Comparison of ENCODE assay signal across 8 cellular contexts in genomic region chr19:46753420-46754155, GRCh38. TPM values are rescaled to one million over a fixed set of nuclear protein-coding genes. Genes with fewer than 3 reads are reported as not detected.
DNase-seq lines count a peak whose midpoint lies in the region; ATAC-seq and TF ChIP-seq lines count a peak whose summit lies in the region.

No MANE protein-coding gene starts in this region.

- peaks cover 9 to 18% (median 13%) of the 10 kb centered on the region in 3 donors for H3K4me1 Mint-ChIP-seq in CD8-positive, alpha-beta memory T cell

- H3K9me3 ChIP-seq in CD8-positive, alpha-beta memory T cell (ENCODE audit: low read length): no peaks in the 10 kb centered on the region
- H3K9me3 ChIP-seq in Panc1 (ENCODE audit: control insufficient read depth, insufficient read depth, low read depth, low read length): no peaks in the 10 kb centered on the region
- no peaks in the 10 kb centered on the region for H3K9me3 ChIP-seq in heart right ventricle

- no peaks in the 10 kb centered on the region for H3K27me3 Mint-ChIP-seq in CD8-positive, alpha-beta memory T cell

- no peaks in the 10 kb centered on the region for H3K4me1 ChIP-seq in CD8-positive, alpha-beta memory T cell (ENCODE audit: insufficient read depth, low read length)
- H3K4me1 ChIP-seq in Panc1 (ENCODE audit: control insufficient read depth, insufficient read depth, low read length) (no peaks in the 10 kb centered on the region), heart right ventricle (peaks cover 0 to 29% (median 4%) of the 10 kb centered on the region in 9 donors)

- H3K27me3 ChIP-seq in CD8-positive, alpha-beta memory T cell (ENCODE audit: insufficient read depth, low read length, poor library complexity, severe bottlenecking): no peaks in the 10 kb centered on the region
- no peaks in the 10 kb centered on the region for H3K27me3 ChIP-seq in HL-60 (ENCODE audit: insufficient read depth, poor library complexity, severe bottlenecking)
- H3K27me3 ChIP-seq in Panc1 (ENCODE audit: control insufficient read depth, insufficient read depth, low read length): no peaks in the 10 kb centered on the region
- H3K27me3 ChIP-seq in heart right ventricle: no peaks in the 10 kb centered on the region

- intact Hi-C loops in Panc1 (cut with micrococcal nuclease; ENCODE audit: unreplicated experiment): no loop called here
- intact Hi-C loops in heart right ventricle (cut with DNase I): loop anchor here in 6 of 10 donors (10.0 kb wide), 1 partner anchor 241 kb away; no protein-coding TSS in a partner anchor

- H3K4me3 ChIP-seq in CD8-positive, alpha-beta memory T cell (ENCODE audit: low read length): no peak overlapping the region
- H3K4me3 ChIP-seq in HL-60 (replicated peaks; ENCODE audit: insufficient read depth, low read length) (no peak overlapping the region), Panc1 (ENCODE audit: low read depth in 2 of 2, low read length in 2 of 2) (no peak overlapping the region), heart right ventricle (no peak overlapping the region)

- ATAC-seq in Panc1 (no peak), heart right ventricle (peak in 2 of 8 donors; percentile 16 to 20), GM19455 (IDR thresholded peaks at IDR 0.05; ENCODE audit: unreplicated experiment) (no peak)

- peaks cover 4% of the 10 kb centered on the region for H3K36me3 ChIP-seq in CD8-positive, alpha-beta memory T cell (ENCODE audit: insufficient read depth, low read length)
- H3K36me3 ChIP-seq in Panc1 (ENCODE audit: control insufficient read depth, insufficient read depth, low read length) (no peaks in the 10 kb centered on the region), heart right ventricle (peaks cover 0 to 63% (median 7%) of the 10 kb centered on the region in 9 donors)

- in situ Hi-C loops in Panc1 (cut with HindIII; ENCODE audit: low pct_unique_long_range_greater_than_20kb, low sequenced_read_pairs): no loop called here

- POLR2A ChIA-PET in CD8-positive, alpha-beta memory T cell (lab: Charles Lee): no interaction called here
- POLR2A ChIA-PET in Panc1 (lab: Charles Lee): no interaction called here

- no TSS peak for BruUV-seq in Panc1 (replicated peaks; lab: Mats Ljungman, UMichigan)

- peak overlapping the region in 2 of 8 donors; percentile 72 to 89 for H3K27ac Mint-ChIP-seq in CD8-positive, alpha-beta memory T cell

- peak overlapping the region in 1 of 7 donors; percentile 9 for H3K4me3 Mint-ChIP-seq in CD8-positive, alpha-beta memory T cell

- H3K27ac ChIP-seq in CD8-positive, alpha-beta memory T cell (ENCODE audit: low read depth, low read length): no peak overlapping the region
- H3K27ac ChIP-seq in HL-60 (replicated peaks): no peak overlapping the region
- no peak overlapping the region for H3K27ac ChIP-seq in Panc1 (ENCODE audit: low read length)
- no peak overlapping the region for H3K27ac ChIP-seq in heart right ventricle

- peak; percentile 45 to 76 (median 54) for DNase-seq in CD8-positive, alpha-beta memory T cell
- DNase-seq in HL-60 (ENCODE audit: low read depth in 1 of 2, low spot score in 1 of 2): peak in 1 of 2 experiments; percentile 77
- no peak for DNase-seq in Panc1 (ENCODE audit: low read depth, low spot score)
- DNase-seq in activated T-helper 1 cell treated with Interleukin-2 at 50 U/mL for 16 hours (ENCODE audit: low read depth): peak; percentile 43
- peak in 1 of 2 donors; percentile 52 for DNase-seq in heart right ventricle
- peak; percentile 62 for DNase-seq in stimulated activated CD4-positive, alpha-beta T cell treated with anti-CD3 and anti-CD28 coated beads, Interleukin-1b, Interleukin-23, amount 100 ng/mL, for 48 hours
- DNase-seq in GF-D8 (lab: John Stamatoyannopoulos, UW): no peak

- no peaks in the 10 kb centered on the region for H3K9me3 Mint-ChIP-seq in CD8-positive, alpha-beta memory T cell

- peaks cover 0 to 35% (median 5%) of the 10 kb centered on the region in 3 donors for H3K36me3 Mint-ChIP-seq in CD8-positive, alpha-beta memory T cell

- TF ChIP-seq CTCF in HL-60 (IDR thresholded peaks at IDR 0.05; ENCODE audit: insufficient read depth, low read length): peak; percentile 63
- TF ChIP-seq CTCF in Panc1 (IDR thresholded peaks at IDR 0.05): peak; percentile 50
- peak in 7 of 9 donors; percentile 43 to 65 (median 53) for TF ChIP-seq CTCF in heart right ventricle (IDR thresholded peaks at IDR 0.05)

- CTCF ChIA-PET in CD8-positive, alpha-beta memory T cell (lab: Charles Lee): interaction anchor here (0.8 to 6.5 kb wide), 14 partner anchors 9 to 91 kb away, joined by 3 to 89 read pairs (median 4); no protein-coding TSS in a partner anchor
- CTCF ChIA-PET in Panc1 (lab: Charles Lee): interaction anchor here (0.7 to 0.9 kb wide), 2 partner anchors 87 to 462 kb away, joined by 3 to 14 read pairs; no protein-coding TSS in a partner anchor

- 25 to 40% methylated on average over 4 of the region's 4 CpGs for WGBS in heart right ventricle, 2 donors

RNA-seq across cellular contexts. Expression of gene STRN4, which starts 7.3 kb away (rescaled TPM):
- 10 to 100 TPM; 68.8 to 70.4 TPM for total RNA-seq in CD8-positive, alpha-beta memory T cell
- polyA plus RNA-seq in CD8-positive, alpha-beta memory T cell: 23.2 TPM
- total RNA-seq in Panc1 (2021; ENCODE audit: unreplicated experiment) (89.5 TPM), heart right ventricle (10 to 100 TPM; 43.3 to 56.1 (median 50.0) TPM)
- polyA plus RNA-seq in Panc1 (2012; ENCODE audit: insufficient read length): 137 TPM
- polyA plus RNA-seq in heart right ventricle: 10 to 100 TPM; 50.4 to 63.3 TPM

RNA-seq across cellular contexts. Expression of gene FKRP, which starts 7.7 kb away (rescaled TPM):
- total RNA-seq in CD8-positive, alpha-beta memory T cell: 10 to 100 TPM; 21.6 to 24.4 TPM
- 6.4 TPM for polyA plus RNA-seq in CD8-positive, alpha-beta memory T cell
- total RNA-seq in Panc1 (2021; ENCODE audit: unreplicated experiment) (21.6 TPM), heart right ventricle (10 to 100 TPM; 14.6 to 22.8 (median 19.7) TPM)
- 20.0 TPM for polyA plus RNA-seq in Panc1 (2012; ENCODE audit: insufficient read length)
- 10 to 100 TPM; 13.0 to 20.3 TPM for polyA plus RNA-seq in heart right ventricle

RNA-seq across cellular contexts. Expression of gene SLC1A5, which starts 34.8 kb away (rescaled TPM):
- 100 to 1,000 TPM; 377 to 380 TPM for total RNA-seq in CD8-positive, alpha-beta memory T cell
- 19.1 TPM for polyA plus RNA-seq in CD8-positive, alpha-beta memory T cell
- 104 TPM for total RNA-seq in Panc1 (2021; ENCODE audit: unreplicated experiment)
- polyA plus RNA-seq in Panc1 (2012; ENCODE audit: insufficient read length): 140 TPM
- 10 to 100 TPM in 2 of 10 donors, 1 to 10 TPM in 8; 3.2 to 17.7 (median 5.3) TPM for total RNA-seq in heart right ventricle
- polyA plus RNA-seq in heart right ventricle: 10 to 100 TPM in 1 of 2 donors, 1 to 10 TPM in 1; 6.3 to 30.5 TPM

RNA-seq across cellular contexts. Expression of gene PRKD2, which starts 36.7 kb away (rescaled TPM):
- 10 to 100 TPM; 61.6 to 63.8 TPM for total RNA-seq in CD8-positive, alpha-beta memory T cell
- 88.0 TPM for polyA plus RNA-seq in CD8-positive, alpha-beta memory T cell
- total RNA-seq in Panc1 (2021; ENCODE audit: unreplicated experiment): 41.2 TPM
- 44.2 TPM for polyA plus RNA-seq in Panc1 (2012; ENCODE audit: insufficient read length)
- total RNA-seq in heart right ventricle: 10 to 100 TPM; 11.7 to 22.7 (median 12.4) TPM
- polyA plus RNA-seq in heart right ventricle: 10 to 100 TPM; 15.9 to 19.5 TPM

Comparison
In these comparisons a context has a peak if more than half of its experiments do, and no peak if none do; other contexts are left out.
1. DNase-seq: peak in CD8-positive, alpha-beta memory T cell (5 of 5), activated T-helper 1 cell treated with Interleukin-2 at 50 U/mL for 16 hours (single experiment) and stimulated activated CD4-positive, alpha-beta T cell treated with anti-CD3 and anti-CD28 coated beads, Interleukin-1b, Interleukin-23, amount 100 ng/mL, for 48 hours (single experiment); none in Panc1 (single experiment) and GF-D8 (single experiment).
2. Peak in every context shown above with its lines, with median percentiles within 50 percentile points of each other: CTCF ChIP-seq.